ENCODE assay signal across 27 cellular contexts in the genomic region with DNA sequence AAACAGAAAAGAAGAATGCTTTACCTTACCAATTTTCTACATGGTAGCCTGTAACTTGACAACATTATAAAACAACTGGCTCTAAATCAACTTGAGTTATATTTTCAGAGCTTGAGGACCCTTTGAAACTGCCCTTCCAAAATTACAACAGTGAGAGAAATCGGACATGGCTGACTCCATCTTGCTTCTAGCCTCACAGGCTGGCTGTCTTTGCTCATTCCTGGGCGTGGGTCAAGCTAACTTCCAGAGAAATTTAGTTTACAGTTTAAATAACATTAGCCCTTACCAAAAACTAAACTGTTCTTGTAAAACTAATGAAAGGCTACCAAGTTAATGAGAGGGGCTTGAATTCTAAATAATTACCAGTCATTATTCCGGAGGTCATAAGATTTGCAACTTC.
"Had no signal": no experiment of that assay in that cellular context is flagged by ENCODE, and none has a peak within 500 bp of the region (broad histone marks: within the 10 kb centered on the region; RNA-seq: fewer than 3 reads in every experiment).

No MANE protein-coding gene starts in this region.

- H3K27me3 ChIP-seq: ascending aorta, body of pancreas, Peyer's patch, SJCRH30 had no signal

- H3K4me1 ChIP-seq: ascending aorta, Peyer's patch, SJCRH30 had no signal

- DNase-seq: activated B cell treated with CpG ODN at 0.5 μM for 24 hours; activated CD4-positive, alpha-beta T cell treated with anti-CD3 and anti-CD28 coated beads for 1 hour; activated CD4-positive, alpha-beta T cell treated with anti-CD3 and anti-CD28 coated beads, Interleukin-2, amount 10 ng/mL, durations not matched to agents 24 days and 14 days; activated CD4-positive, alpha-beta T cell treated with anti-CD3 and anti-CD28 coated beads, Interleukin-2, amount 50 U/mL, for 48 hours; activated CD8-positive, alpha-beta memory T cell treated with anti-CD3 and anti-CD28 coated beads, Interleukin-2, amount 10 ng/mL, durations not matched to agents 7 days and 5 days; activated effector memory CD4-positive, alpha-beta T cell treated with anti-CD3 and anti-CD28 coated beads, Interleukin-2, amount 50 U/mL, for 16 hours; activated naive CD4-positive, alpha-beta T cell treated with Interleukin-2 at 50 U/mL for 16 hours; activated naive CD8-positive, alpha-beta T cell treated with anti-CD3 and anti-CD28 coated beads, Interleukin-2, amount 50 U/mL, for 24 hours; activated T-cell treated with anti-CD3 and anti-CD28 coated beads, Interleukin-2, amount 50 U/mL, for 4 hours; amniotic stem cell; body of pancreas; KBM-7; NCI-H1092; NCI-H1417; NCI-H2029; NCI-H345; NCI-H510A; NCI-H526 treated with DMSO at 0.1 percent for 48 hours; Peyer's patch; Right ventricle myocardium superior; SJCRH30; T-helper 17 cell; T-helper 9 cell had no signal

- H3K4me1 Mint-ChIP-seq: activated B cell treated with CpG ODN at 0.5 μM for 24 hours; activated CD4-positive, alpha-beta T cell treated with anti-CD3 and anti-CD28 coated beads, Interleukin-2, amount 10 ng/mL, durations not matched to agents 24 days and 14 days; activated CD8-positive, alpha-beta memory T cell treated with anti-CD3 and anti-CD28 coated beads, Interleukin-2, amount 10 ng/mL, durations not matched to agents 7 days and 5 days; central memory CD8-positive, alpha-beta T cell; T-helper 17 cell had no signal

- H3K27ac ChIP-seq: ascending aorta, body of pancreas, Peyer's patch, RWPE1, SJCRH30 had no signal

- ATAC-seq: activated CD8-positive, alpha-beta memory T cell treated with anti-CD3 and anti-CD28 coated beads, Interleukin-2, amount 10 ng/mL, durations not matched to agents 7 days and 5 days; activated naive CD4-positive, alpha-beta T cell treated with anti-CD3 and anti-CD28 coated beads, Interleukin-2, amount 50 U/mL, for 72 hours; activated naive CD8-positive, alpha-beta T cell treated with anti-CD3 and anti-CD28 coated beads, Interleukin-2, amount 50 U/mL, for 24 hours; activated T-cell treated with anti-CD3 and anti-CD28 coated beads, Interleukin-2, amount 50 U/mL, for 4 hours; body of pancreas; T-helper 17 cell had no signal

- H3K4me3 Mint-ChIP-seq: activated B cell treated with CpG ODN at 0.5 μM for 24 hours; activated CD4-positive, alpha-beta T cell treated with anti-CD3 and anti-CD28 coated beads, Interleukin-2, amount 10 ng/mL, durations not matched to agents 24 days and 14 days; activated CD8-positive, alpha-beta memory T cell treated with anti-CD3 and anti-CD28 coated beads, Interleukin-2, amount 10 ng/mL, durations not matched to agents 7 days and 5 days; activated naive CD8-positive, alpha-beta T cell treated with anti-CD3 and anti-CD28 coated beads, Interleukin-2, amount 50 U/mL, for 24 hours; activated T-cell treated with anti-CD3 and anti-CD28 coated beads, Interleukin-2, amount 50 U/mL, for 4 hours; central memory CD8-positive, alpha-beta T cell; T-helper 17 cell had no signal

- H3K36me3 ChIP-seq: ascending aorta, Peyer's patch, SJCRH30 had no signal

- H3K27ac Mint-ChIP-seq: activated B cell treated with CpG ODN at 0.5 μM for 24 hours; activated CD4-positive, alpha-beta T cell treated with anti-CD3 and anti-CD28 coated beads, Interleukin-2, amount 10 ng/mL, durations not matched to agents 24 days and 14 days; activated CD8-positive, alpha-beta memory T cell treated with anti-CD3 and anti-CD28 coated beads, Interleukin-2, amount 10 ng/mL, durations not matched to agents 7 days and 5 days; activated naive CD4-positive, alpha-beta T cell treated with anti-CD3 and anti-CD28 coated beads, Interleukin-2, amount 50 U/mL, for 72 hours; activated naive CD8-positive, alpha-beta T cell treated with anti-CD3 and anti-CD28 coated beads, Interleukin-2, amount 50 U/mL, for 24 hours; T-helper 17 cell had no signal

- H3K36me3 Mint-ChIP-seq: activated CD8-positive, alpha-beta memory T cell treated with anti-CD3 and anti-CD28 coated beads, Interleukin-2, amount 10 ng/mL, durations not matched to agents 7 days and 5 days; activated naive CD4-positive, alpha-beta T cell treated with anti-CD3 and anti-CD28 coated beads, Interleukin-2, amount 50 U/mL, for 72 hours had no signal

- H3K4me3 ChIP-seq: ascending aorta, body of pancreas, Peyer's patch, SJCRH30 had no signal

- H3K9me3 ChIP-seq: ascending aorta, body of pancreas, Peyer's patch, SJCRH30 had no signal

- H3K27me3 Mint-ChIP-seq: activated B cell treated with CpG ODN at 0.5 μM for 24 hours; activated CD4-positive, alpha-beta T cell treated with anti-CD3 and anti-CD28 coated beads, Interleukin-2, amount 10 ng/mL, durations not matched to agents 24 days and 14 days; activated CD8-positive, alpha-beta memory T cell treated with anti-CD3 and anti-CD28 coated beads, Interleukin-2, amount 10 ng/mL, durations not matched to agents 7 days and 5 days; central memory CD8-positive, alpha-beta T cell had no signal

- H3K9me3 Mint-ChIP-seq: activated naive CD4-positive, alpha-beta T cell treated with anti-CD3 and anti-CD28 coated beads, Interleukin-2, amount 50 U/mL, for 72 hours; activated T-cell treated with anti-CD3 and anti-CD28 coated beads, Interleukin-2, amount 50 U/mL, for 4 hours; central memory CD8-positive, alpha-beta T cell had no signal
